ENCODE assay signal across 18 cellular contexts in genomic region chr11:64222651-64223000, GRCh38. TPM values are rescaled to one million over a fixed set of nuclear protein-coding genes. Genes with fewer than 3 reads are reported as not detected.
DNase-seq lines count a peak whose midpoint lies in the region; ATAC-seq, FAIRE-seq and TF ChIP-seq lines count a peak whose summit lies in the region.
"Had no signal": no experiment of that assay in that cellular context is flagged by ENCODE, and none has a peak within 500 bp of the region (broad histone marks: within the 10 kb centered on the region; RNA-seq: fewer than 3 reads in every experiment).

No MANE protein-coding gene starts in this region.

- peaks cover 26 to 47% of the 10 kb centered on the region in 2 donors for H3K4me1 ChIP-seq in gastrocnemius medialis

- H3K36me3 ChIP-seq in gastrocnemius medialis = peaks cover 0 to 7% of the 10 kb centered on the region in 2 donors

- in situ Hi-C loops in gastrocnemius medialis (cut with MboI; ENCODE audit: low sequenced_read_pairs in 4 of 4) = no loop called here

- DNase-seq in DMS153 treated with DMSO at 0.1 percent for 48 hours (lab: John Stamatoyannopoulos, UW; ENCODE audit: unreplicated experiment) (peak; percentile 50), DMS153 (lab: John Stamatoyannopoulos, UW) (no peak), NCI-H1092 treated with DMSO at 0.1 percent for 48 hours (lab: John Stamatoyannopoulos, UW) (peak; percentile 27), gastrocnemius medialis (no peak), GM19239 (ENCODE audit: insufficient read length, low spot score) (no peak), dermis blood vessel endothelial cell (no peak), activated gamma-delta T cell (lab: John Stamatoyannopoulos, UW) (no peak)
- DNase-seq: 8988T, H7, MG63, NCI-H1105 treated with DMSO at 0.1 percent for 48 hours, NCI-H1694 treated with DMSO at 0.1 percent for 48 hours, NCI-H2171, NCI-H446, NCI-H69, RPMI8226 had no signal

- intact Hi-C loops in gastrocnemius medialis (cut with DNase I; ENCODE audit: low total_unique reads) = no loop called here

- no peak for FAIRE-seq in GM19239 (lab: Jason Lieb, UNC)

- no peak for TF ChIP-seq POLR2A in gastrocnemius medialis (IDR thresholded peaks at IDR 0.05)

- H3K27ac ChIP-seq in 22Rv1 (peak overlapping the region; percentile 95), gastrocnemius medialis (peak overlapping the region in 3 of 4 donors; percentile 62 to 95 (median 81))

- no peaks in the 10 kb centered on the region for H3K9me3 ChIP-seq in gastrocnemius medialis
- H3K9me3 ChIP-seq: MG63 had no signal

- no peak for TF ChIP-seq CTCF in 22Rv1 (IDR thresholded peaks at IDR 0.05)
- no peak for TF ChIP-seq CTCF in gastrocnemius medialis (IDR thresholded peaks at IDR 0.05 in 4 of 5, conservative IDR thresholded peaks at IDR 0.05 in 1 of 5)

- no peak for ATAC-seq in gastrocnemius medialis
- ATAC-seq: CD8-positive, alpha-beta T cell had no signal

- no peak overlapping the region for H3K4me3 ChIP-seq in gastrocnemius medialis
- H3K4me3 ChIP-seq: MG63 had no signal

- no peaks in the 10 kb centered on the region for H3K27me3 ChIP-seq in gastrocnemius medialis
- H3K27me3 ChIP-seq: MG63 had no signal

RNA-seq across cellular contexts. Expression of gene TRPT1, which starts 3.4 kb away (rescaled TPM):
- total RNA-seq in gastrocnemius medialis = 100 to 1,000 TPM in 3 of 4 donors, 10 to 100 TPM in 1; 80.9 to 231 (median 139) TPM
- 24.1 and 45.6 TPM in 2 replicates for total RNA-seq in dermis blood vessel endothelial cell

RNA-seq across cellular contexts. Expression of gene NUDT22, which starts 3.4 kb away (rescaled TPM):
- total RNA-seq in gastrocnemius medialis (10 to 100 TPM; 32.3 to 70.7 (median 53.4) TPM), dermis blood vessel endothelial cell (43.2 and 44.6 TPM in 2 replicates)

RNA-seq across cellular contexts. Expression of gene DNAJC4, which starts 7.7 kb away (rescaled TPM):
- total RNA-seq in gastrocnemius medialis (10 to 100 TPM; 13.8 to 30.0 (median 18.9) TPM), dermis blood vessel endothelial cell (7.0 and 17.4 TPM in 2 replicates)

RNA-seq across cellular contexts. Expression of gene VEGFB, which starts 11.8 kb away (rescaled TPM):
- total RNA-seq in gastrocnemius medialis (10 to 100 TPM; 33.6 to 87.5 (median 58.2) TPM), dermis blood vessel endothelial cell (20.4 and 23.1 TPM in 2 replicates)

RNA-seq across cellular contexts. Expression of gene FERMT3, which starts 16.1 kb away (rescaled TPM):
- total RNA-seq in gastrocnemius medialis (10 to 100 TPM in 1 of 4 donors, 1 to 10 TPM in 3; 2.8 to 10.4 (median 6.1) TPM), dermis blood vessel endothelial cell (6.5 and 26.5 TPM in 2 replicates)

Comparison
In these comparisons a context has a peak if more than half of its experiments do, and no peak if none do; other contexts are left out.
1. DNase-seq: peak in DMS153 treated with DMSO at 0.1 percent for 48 hours (single experiment) and NCI-H1092 treated with DMSO at 0.1 percent for 48 hours (single experiment); none in DMS153 (single experiment), gastrocnemius medialis (0 of 2), GM19239 (single experiment), dermis blood vessel endothelial cell (single experiment) and activated gamma-delta T cell (single experiment).